ENCODE assay signal across 8 cellular contexts in genomic region chr20:38633577-38634093, GRCh38.
A peak's percentile ranks its signal among the peaks of the same experiment; 100 is the strongest.
DNase-seq lines count a peak whose midpoint lies in the region; ATAC-seq and TF ChIP-seq lines count a peak whose summit lies in the region.

No MANE protein-coding gene starts in this region.

- TF ChIP-seq CTCF in DND-41 (IDR thresholded peaks at IDR 0.05; ENCODE audit: borderline replicate concordance, extremely low read depth, low read length, poor library complexity, severe bottlenecking), result peak; percentile 99

- ATAC-seq in DND-41 (ENCODE audit: insufficient read depth, low read depth) (peak; percentile 90), HG03354 (IDR thresholded peaks at IDR 0.05; ENCODE audit: poor library complexity, severe bottlenecking, unreplicated experiment) (peak; percentile 50), GM21786 (IDR thresholded peaks at IDR 0.05; ENCODE audit: unreplicated experiment) (no peak)
- ATAC-seq in stimulated activated naive B cell treated with anti-CD40 and anti-IgM and Interleukin-4, amounts not matched to agents 10 μg/mL and 1 μg/mL and 100 μg/mL, for 72 hours (replicated peaks), result peak; percentile 86 to 87

- H3K9me3 ChIP-seq in DND-41 (ENCODE audit: insufficient read depth, low read length, severe bottlenecking), result no peaks in the 10 kb centered on the region

- no peak overlapping the region for H3K4me2 ChIP-seq in DND-41 (ENCODE audit: insufficient read depth, low read length)

- H3K27ac ChIP-seq in DND-41 (ENCODE audit: low read length), result no peak overlapping the region

- H3K9ac ChIP-seq in DND-41 (ENCODE audit: low read depth, low read length), result no peak overlapping the region

- H2AFZ ChIP-seq in DND-41 (ENCODE audit: low read depth, low read length), result no peak overlapping the region

- DNase-seq in DND-41 (peak; percentile 74), NCI-H526 treated with DMSO at 0.1 percent for 48 hours (lab: John Stamatoyannopoulos, UW) (peak; percentile 64), ecto neural progenitor cell (ENCODE audit: low spot score) (peak; percentile 79), middle frontal gyrus (ENCODE audit: extremely low spot score, low spot score) (peak; percentile 17)
- DNase-seq in activated CD4-positive, alpha-beta T cell treated with anti-CD3 and anti-CD28 coated beads, Interleukin-2, amount 50 U/mL, for 1 hour, result peak; percentile 50
- DNase-seq in stimulated activated naive B cell treated with anti-CD40 and anti-IgM and Interleukin-4, amounts not matched to agents 10 μg/mL and 1 μg/mL and 100 μg/mL, for 72 hours, result peak; percentile 41

- H3K36me3 ChIP-seq in DND-41 (ENCODE audit: insufficient read depth, low read length), result no peaks in the 10 kb centered on the region

- H3K36me3 Mint-ChIP-seq in stimulated activated naive B cell treated with anti-CD40 and anti-IgM and Interleukin-4, amounts not matched to agents 10 μg/mL and 1 μg/mL and 100 μg/mL, for 72 hours, result no peaks in the 10 kb centered on the region

- no peak overlapping the region for H3K27ac Mint-ChIP-seq in stimulated activated naive B cell treated with anti-CD40 and anti-IgM and Interleukin-4, amounts not matched to agents 10 μg/mL and 1 μg/mL and 100 μg/mL, for 72 hours

- H3K4me3 ChIP-seq in DND-41 (ENCODE audit: low read depth in 1 of 2, low read length in 2 of 2), result no peak overlapping the region

- H3K27me3 ChIP-seq in DND-41 (ENCODE audit: insufficient read depth, low read length, poor library complexity), result no peaks in the 10 kb centered on the region

- H3K4me3 Mint-ChIP-seq in stimulated activated naive B cell treated with anti-CD40 and anti-IgM and Interleukin-4, amounts not matched to agents 10 μg/mL and 1 μg/mL and 100 μg/mL, for 72 hours, result no peak overlapping the region

- H3K4me1 ChIP-seq in DND-41 (ENCODE audit: insufficient read depth, low read length), result no peaks in the 10 kb centered on the region

- H3K9me3 Mint-ChIP-seq in stimulated activated naive B cell treated with anti-CD40 and anti-IgM and Interleukin-4, amounts not matched to agents 10 μg/mL and 1 μg/mL and 100 μg/mL, for 72 hours, result peaks cover 0 to 2% of the 10 kb centered on the region in 2 donors

- H3K27me3 Mint-ChIP-seq in stimulated activated naive B cell treated with anti-CD40 and anti-IgM and Interleukin-4, amounts not matched to agents 10 μg/mL and 1 μg/mL and 100 μg/mL, for 72 hours, result peaks cover 9 to 15% of the 10 kb centered on the region in 2 donors

- peaks cover 11 to 15% of the 10 kb centered on the region in 2 donors for H3K4me1 Mint-ChIP-seq in stimulated activated naive B cell treated with anti-CD40 and anti-IgM and Interleukin-4, amounts not matched to agents 10 μg/mL and 1 μg/mL and 100 μg/mL, for 72 hours

- H4K20me1 ChIP-seq in DND-41 (ENCODE audit: insufficient read depth, low read length), result no peaks in the 10 kb centered on the region

- no peaks in the 10 kb centered on the region for H3K79me2 ChIP-seq in DND-41 (ENCODE audit: insufficient read depth, low read length)

Comparison
In these comparisons a context has a peak if more than half of its experiments do, and no peak if none do; other contexts are left out.
1. DNase-seq: peak in every context shown above with its lines; median percentile 79 in ecto neural progenitor cell; 74 in DND-41; 64 in NCI-H526 treated with DMSO at 0.1 percent for 48 hours; 50 in activated CD4-positive, alpha-beta T cell treated with anti-CD3 and anti-CD28 coated beads, Interleukin-2, amount 50 U/mL, for 1 hour; 41 in stimulated activated naive B cell treated with anti-CD40 and anti-IgM and Interleukin-4, amounts not matched to agents 10 μg/mL and 1 μg/mL and 100 μg/mL, for 72 hours; 17 in middle frontal gyrus.